1 cellular context compared by ENCODE assay signal in the genomic region with DNA sequence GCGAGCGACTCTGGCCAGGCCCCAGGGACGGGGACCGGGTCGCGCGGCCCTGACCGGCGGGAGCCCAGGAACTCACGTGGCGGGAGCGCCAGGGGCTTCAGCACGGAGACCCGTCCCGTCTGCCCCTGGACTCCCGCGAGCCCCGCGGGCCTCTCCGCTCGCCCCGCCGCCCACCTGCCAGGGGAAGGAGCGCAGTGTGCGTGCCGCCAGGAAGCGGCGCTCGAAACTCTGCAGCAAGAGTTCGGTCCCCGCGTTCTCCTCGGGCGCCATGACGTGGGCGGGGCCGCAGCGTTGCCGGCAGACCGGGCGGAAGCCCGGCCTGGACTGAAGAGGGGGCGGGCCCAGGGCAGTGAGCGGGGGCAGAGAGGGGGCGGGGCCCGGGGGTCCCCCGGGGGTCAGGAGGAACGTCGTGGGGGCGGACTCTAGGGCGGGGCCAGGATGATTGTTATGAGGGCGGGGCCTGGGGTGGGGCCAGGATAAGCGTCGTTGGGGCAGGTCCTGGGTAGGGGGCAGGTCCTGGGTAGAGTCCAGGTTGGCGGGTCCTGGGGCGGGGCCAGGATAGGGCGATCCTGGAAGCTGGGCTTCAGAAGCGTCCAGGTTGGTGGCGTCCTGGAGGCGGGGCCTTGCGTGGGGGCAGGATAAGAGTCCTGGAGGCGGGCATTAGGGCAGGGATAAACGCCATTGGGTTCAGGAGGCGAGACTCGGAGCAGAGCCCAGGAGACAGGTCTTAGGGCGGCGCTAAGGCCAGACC.
A peak's percentile ranks its signal among the peaks of the same experiment; 100 is the strongest.
TF ChIP-seq lines count a peak whose summit lies in the region.
"Not testable (repeated sequence)": the region's sequence is repeated elsewhere in the genome, so short reads cannot be mapped to it uniquely, and the experiment has no call there.

A gene with protein sequence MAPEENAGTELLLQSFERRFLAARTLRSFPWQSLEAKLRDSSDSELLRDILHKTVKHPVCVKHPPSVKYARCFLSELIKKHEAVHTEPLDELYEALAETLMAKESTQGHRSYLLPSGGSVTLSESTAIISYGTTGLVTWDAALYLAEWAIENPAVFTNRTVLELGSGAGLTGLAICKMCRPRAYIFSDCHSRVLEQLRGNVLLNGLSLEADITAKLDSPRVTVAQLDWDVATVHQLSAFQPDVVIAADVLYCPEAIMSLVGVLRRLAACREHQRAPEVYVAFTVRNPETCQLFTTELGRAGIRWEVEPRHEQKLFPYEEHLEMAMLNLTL (minus strand): TSS at position 326 of the 751 bp plus-strand sequence. CDS start 56 bp downstream, at position 270.

TF ChIP-seq in K562, 482 proteins besides CTCF, POLR2A, EP300 and RAD21 (continued from another document):
- TF ChIP-seq POLR2G (IDR thresholded peaks at IDR 0.05; ENCODE audit: low read depth, low read length) = peak; percentile 83
- TF ChIP-seq, protein P1, sequence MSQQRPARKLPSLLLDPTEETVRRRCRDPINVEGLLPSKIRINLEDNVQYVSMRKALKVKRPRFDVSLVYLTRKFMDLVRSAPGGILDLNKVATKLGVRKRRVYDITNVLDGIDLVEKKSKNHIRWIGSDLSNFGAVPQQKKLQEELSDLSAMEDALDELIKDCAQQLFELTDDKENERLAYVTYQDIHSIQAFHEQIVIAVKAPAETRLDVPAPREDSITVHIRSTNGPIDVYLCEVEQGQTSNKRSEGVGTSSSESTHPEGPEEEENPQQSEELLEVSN (IDR thresholded peaks at IDR 0.05; ENCODE audit: borderline replicate concordance in 1 of 2, extremely low read depth in 1 of 2, insufficient read depth in 1 of 2, insufficient read length in 1 of 2, low read depth in 1 of 2, low read length in 1 of 2, poor library complexity in 1 of 2, severe bottlenecking in 1 of 2) = peak in 1 of 2 experiments; percentile 38
- TF ChIP-seq PHF8 (IDR thresholded peaks at IDR 0.05; ENCODE audit: borderline replicate concordance, low read length) = peak; percentile 54; the same call in 1 of the 2 replicates
- TF ChIP-seq GABPA (tag; conservative IDR thresholded peaks at IDR 0.05; ENCODE audit: low read depth) = peak; percentile 63
- peak; percentile 69 for TF ChIP-seq SAP30 (IDR thresholded peaks at IDR 0.05; ENCODE audit: borderline replicate concordance, insufficient read depth, low read depth, low read length, poor library complexity, severe bottlenecking)
- peak; percentile 83 to 85 for TF ChIP-seq NRF1 (conservative IDR thresholded peaks at IDR 0.05 in 1 of 2, IDR thresholded peaks at IDR 0.05 in 1 of 2)
- TF ChIP-seq HCFC1 (IDR thresholded peaks at IDR 0.05; ENCODE audit: low read depth, low read length) = 0 out of 2 replicates have a peak, but pooled peaks have one; percentile 40
- not testable (repeated sequence) for TF ChIP-seq NR2C2 (CRISPR knock-in tag; IDR thresholded peaks at IDR 0.05)
- peak; percentile 39; the same call in 1 of the 2 replicates for TF ChIP-seq NR2C2 (tag; IDR thresholded peaks at IDR 0.05)
- 0 out of 2 replicates have a peak, but pooled peaks have one; percentile 16 for TF ChIP-seq GABPB1 (CRISPR knock-in tag; IDR thresholded peaks at IDR 0.05)
- TF ChIP-seq CCNT2 (IDR thresholded peaks at IDR 0.05; ENCODE audit: borderline replicate concordance, extremely low read depth, insufficient read length, low read depth, low read length) = peak; percentile 14
- TF ChIP-seq, protein P2, sequence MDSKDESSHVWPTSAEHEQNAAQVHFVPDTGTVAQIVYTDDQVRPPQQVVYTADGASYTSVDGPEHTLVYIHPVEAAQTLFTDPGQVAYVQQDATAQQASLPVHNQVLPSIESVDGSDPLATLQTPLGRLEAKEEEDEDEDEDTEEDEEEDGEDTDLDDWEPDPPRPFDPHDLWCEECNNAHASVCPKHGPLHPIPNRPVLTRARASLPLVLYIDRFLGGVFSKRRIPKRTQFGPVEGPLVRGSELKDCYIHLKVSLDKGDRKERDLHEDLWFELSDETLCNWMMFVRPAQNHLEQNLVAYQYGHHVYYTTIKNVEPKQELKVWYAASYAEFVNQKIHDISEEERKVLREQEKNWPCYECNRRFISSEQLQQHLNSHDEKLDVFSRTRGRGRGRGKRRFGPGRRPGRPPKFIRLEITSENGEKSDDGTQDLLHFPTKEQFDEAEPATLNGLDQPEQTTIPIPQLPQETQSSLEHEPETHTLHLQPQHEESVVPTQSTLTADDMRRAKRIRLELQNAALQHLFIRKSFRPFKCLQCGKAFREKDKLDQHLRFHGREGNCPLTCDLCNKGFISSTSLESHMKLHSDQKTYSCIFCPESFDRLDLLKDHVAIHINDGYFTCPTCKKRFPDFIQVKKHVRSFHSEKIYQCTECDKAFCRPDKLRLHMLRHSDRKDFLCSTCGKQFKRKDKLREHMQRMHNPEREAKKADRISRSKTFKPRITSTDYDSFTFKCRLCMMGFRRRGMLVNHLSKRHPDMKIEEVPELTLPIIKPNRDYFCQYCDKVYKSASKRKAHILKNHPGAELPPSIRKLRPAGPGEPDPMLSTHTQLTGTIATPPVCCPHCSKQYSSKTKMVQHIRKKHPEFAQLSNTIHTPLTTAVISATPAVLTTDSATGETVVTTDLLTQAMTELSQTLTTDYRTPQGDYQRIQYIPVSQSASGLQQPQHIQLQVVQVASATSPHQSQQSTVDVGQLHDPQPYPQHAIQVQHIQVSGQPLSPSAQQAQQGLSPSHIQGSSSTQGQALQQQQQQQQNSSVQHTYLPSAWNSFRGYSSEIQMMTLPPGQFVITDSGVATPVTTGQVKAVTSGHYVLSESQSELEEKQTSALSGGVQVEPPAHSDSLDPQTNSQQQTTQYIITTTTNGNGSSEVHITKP (IDR thresholded peaks at IDR 0.05; ENCODE audit: partially characterized antibody) = peak; percentile 59
- TF ChIP-seq, protein P3, sequence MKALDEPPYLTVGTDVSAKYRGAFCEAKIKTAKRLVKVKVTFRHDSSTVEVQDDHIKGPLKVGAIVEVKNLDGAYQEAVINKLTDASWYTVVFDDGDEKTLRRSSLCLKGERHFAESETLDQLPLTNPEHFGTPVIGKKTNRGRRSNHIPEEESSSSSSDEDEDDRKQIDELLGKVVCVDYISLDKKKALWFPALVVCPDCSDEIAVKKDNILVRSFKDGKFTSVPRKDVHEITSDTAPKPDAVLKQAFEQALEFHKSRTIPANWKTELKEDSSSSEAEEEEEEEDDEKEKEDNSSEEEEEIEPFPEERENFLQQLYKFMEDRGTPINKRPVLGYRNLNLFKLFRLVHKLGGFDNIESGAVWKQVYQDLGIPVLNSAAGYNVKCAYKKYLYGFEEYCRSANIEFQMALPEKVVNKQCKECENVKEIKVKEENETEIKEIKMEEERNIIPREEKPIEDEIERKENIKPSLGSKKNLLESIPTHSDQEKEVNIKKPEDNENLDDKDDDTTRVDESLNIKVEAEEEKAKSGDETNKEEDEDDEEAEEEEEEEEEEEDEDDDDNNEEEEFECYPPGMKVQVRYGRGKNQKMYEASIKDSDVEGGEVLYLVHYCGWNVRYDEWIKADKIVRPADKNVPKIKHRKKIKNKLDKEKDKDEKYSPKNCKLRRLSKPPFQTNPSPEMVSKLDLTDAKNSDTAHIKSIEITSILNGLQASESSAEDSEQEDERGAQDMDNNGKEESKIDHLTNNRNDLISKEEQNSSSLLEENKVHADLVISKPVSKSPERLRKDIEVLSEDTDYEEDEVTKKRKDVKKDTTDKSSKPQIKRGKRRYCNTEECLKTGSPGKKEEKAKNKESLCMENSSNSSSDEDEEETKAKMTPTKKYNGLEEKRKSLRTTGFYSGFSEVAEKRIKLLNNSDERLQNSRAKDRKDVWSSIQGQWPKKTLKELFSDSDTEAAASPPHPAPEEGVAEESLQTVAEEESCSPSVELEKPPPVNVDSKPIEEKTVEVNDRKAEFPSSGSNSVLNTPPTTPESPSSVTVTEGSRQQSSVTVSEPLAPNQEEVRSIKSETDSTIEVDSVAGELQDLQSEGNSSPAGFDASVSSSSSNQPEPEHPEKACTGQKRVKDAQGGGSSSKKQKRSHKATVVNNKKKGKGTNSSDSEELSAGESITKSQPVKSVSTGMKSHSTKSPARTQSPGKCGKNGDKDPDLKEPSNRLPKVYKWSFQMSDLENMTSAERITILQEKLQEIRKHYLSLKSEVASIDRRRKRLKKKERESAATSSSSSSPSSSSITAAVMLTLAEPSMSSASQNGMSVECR (CRISPR knock-in tag; IDR thresholded peaks at IDR 0.05) = peak; percentile 84
- peak; percentile 77 for TF ChIP-seq RBFOX2 (IDR thresholded peaks at IDR 0.05; ENCODE audit: low read depth, low read length)
- TF ChIP-seq, protein P4, sequence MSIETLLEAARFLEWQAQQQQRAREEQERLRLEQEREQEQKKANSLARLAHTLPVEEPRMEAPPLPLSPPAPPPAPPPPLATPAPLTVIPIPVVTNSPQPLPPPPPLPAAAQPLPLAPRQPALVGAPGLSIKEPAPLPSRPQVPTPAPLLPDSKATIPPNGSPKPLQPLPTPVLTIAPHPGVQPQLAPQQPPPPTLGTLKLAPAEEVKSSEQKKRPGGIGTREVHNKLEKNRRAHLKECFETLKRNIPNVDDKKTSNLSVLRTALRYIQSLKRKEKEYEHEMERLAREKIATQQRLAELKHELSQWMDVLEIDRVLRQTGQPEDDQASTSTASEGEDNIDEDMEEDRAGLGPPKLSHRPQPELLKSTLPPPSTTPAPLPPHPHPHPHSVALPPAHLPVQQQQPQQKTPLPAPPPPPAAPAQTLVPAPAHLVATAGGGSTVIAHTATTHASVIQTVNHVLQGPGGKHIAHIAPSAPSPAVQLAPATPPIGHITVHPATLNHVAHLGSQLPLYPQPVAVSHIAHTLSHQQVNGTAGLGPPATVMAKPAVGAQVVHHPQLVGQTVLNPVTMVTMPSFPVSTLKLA (conservative IDR thresholded peaks at IDR 0.05) = peak in 1 of 2 experiments; percentile 75; a peak in 3 of 4 replicates
- TF ChIP-seq SIN3A (IDR thresholded peaks at IDR 0.05; ENCODE audit: borderline replicate concordance in 2 of 2, control insufficient read depth in 1 of 2, low read depth in 2 of 2, low read length in 2 of 2) = 0 out of 4 replicates have a peak, but pooled peaks of 1 of the 2 experiments have one; percentile 45
- TF ChIP-seq, protein P5, sequence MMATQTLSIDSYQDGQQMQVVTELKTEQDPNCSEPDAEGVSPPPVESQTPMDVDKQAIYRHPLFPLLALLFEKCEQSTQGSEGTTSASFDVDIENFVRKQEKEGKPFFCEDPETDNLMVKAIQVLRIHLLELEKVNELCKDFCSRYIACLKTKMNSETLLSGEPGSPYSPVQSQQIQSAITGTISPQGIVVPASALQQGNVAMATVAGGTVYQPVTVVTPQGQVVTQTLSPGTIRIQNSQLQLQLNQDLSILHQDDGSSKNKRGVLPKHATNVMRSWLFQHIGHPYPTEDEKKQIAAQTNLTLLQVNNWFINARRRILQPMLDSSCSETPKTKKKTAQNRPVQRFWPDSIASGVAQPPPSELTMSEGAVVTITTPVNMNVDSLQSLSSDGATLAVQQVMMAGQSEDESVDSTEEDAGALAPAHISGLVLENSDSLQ (IDR thresholded peaks at IDR 0.05) = peak; percentile 42; the same call in 1 of the 2 replicates
- TF ChIP-seq ETV5 (CRISPR knock-in tag; IDR thresholded peaks at IDR 0.05; ENCODE audit: low read depth) = peak; percentile 47; the same call in 1 of the 2 replicates
- TF ChIP-seq, protein P6, sequence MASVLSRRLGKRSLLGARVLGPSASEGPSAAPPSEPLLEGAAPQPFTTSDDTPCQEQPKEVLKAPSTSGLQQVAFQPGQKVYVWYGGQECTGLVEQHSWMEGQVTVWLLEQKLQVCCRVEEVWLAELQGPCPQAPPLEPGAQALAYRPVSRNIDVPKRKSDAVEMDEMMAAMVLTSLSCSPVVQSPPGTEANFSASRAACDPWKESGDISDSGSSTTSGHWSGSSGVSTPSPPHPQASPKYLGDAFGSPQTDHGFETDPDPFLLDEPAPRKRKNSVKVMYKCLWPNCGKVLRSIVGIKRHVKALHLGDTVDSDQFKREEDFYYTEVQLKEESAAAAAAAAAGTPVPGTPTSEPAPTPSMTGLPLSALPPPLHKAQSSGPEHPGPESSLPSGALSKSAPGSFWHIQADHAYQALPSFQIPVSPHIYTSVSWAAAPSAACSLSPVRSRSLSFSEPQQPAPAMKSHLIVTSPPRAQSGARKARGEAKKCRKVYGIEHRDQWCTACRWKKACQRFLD (CRISPR knock-in tag; IDR thresholded peaks at IDR 0.05) = peak; percentile 62; the same call in 1 of the 2 replicates
- peak; percentile 50 for TF ChIP-seq TAF1 (IDR thresholded peaks at IDR 0.05; ENCODE audit: control insufficient read depth, extremely low read depth, insufficient read depth, low read length, severe bottlenecking)
- TF ChIP-seq GTF2E2 (tag; IDR thresholded peaks at IDR 0.05) = peak; percentile 50; the same call in 1 of the 2 replicates
- TF ChIP-seq NONO (IDR thresholded peaks at IDR 0.05; ENCODE audit: low read depth in 2 of 2, low read length in 1 of 2) = 0 out of 4 replicates have a peak, but pooled peaks of 1 of the 2 experiments have one; percentile 15
- TF ChIP-seq NFIC (IDR thresholded peaks at IDR 0.05) = peak; percentile 39; the same call in 1 of the 2 replicates
- TF ChIP-seq ZFX (CRISPR knock-in tag; IDR thresholded peaks at IDR 0.05) = peak; percentile 80
- peak; percentile 56 for TF ChIP-seq CREM (IDR thresholded peaks at IDR 0.05; ENCODE audit: low read depth)
TF ChIP-seq in K562: peak in this region for 36; not testable (repeated sequence) for 446.
